1 cellular context compared by ENCODE assay signal in genomic region chr6:52284460-52285173, GRCh38.
TF ChIP-seq lines count a peak whose summit lies in the region.

MCM3 (minus strand) TSS chr6:52284742; CDS start chr6:52284674, 68 bp downstream.

TF ChIP-seq in HepG2, 621 proteins besides CTCF, POLR2A, EP300 and RAD21 (continued from another document and continues in another):
- peak; percentile 79 for TF ChIP-seq ZNF407 (CRISPR knock-in tag; IDR thresholded peaks at IDR 0.05; ENCODE audit: not compliant biosample characterization)
- peak; percentile 99 for TF ChIP-seq ZNF878 (CRISPR knock-in tag; IDR thresholded peaks at IDR 0.05)
- TF ChIP-seq ZNF670 (CRISPR knock-in tag; IDR thresholded peaks at IDR 0.05; ENCODE audit: borderline replicate concordance): 0 out of 2 replicates have a peak, but pooled peaks have one; percentile 30
- TF ChIP-seq ZNF280D (CRISPR knock-in tag; IDR thresholded peaks at IDR 0.05): peak; percentile 77; the same call in 1 of the 2 replicates
- TF ChIP-seq GLMP (CRISPR knock-in tag; IDR thresholded peaks at IDR 0.05; ENCODE audit: borderline replicate concordance): no peak
- no peak for TF ChIP-seq ZNF713 (CRISPR knock-in tag; IDR thresholded peaks at IDR 0.05)
- TF ChIP-seq TCF12 (IDR thresholded peaks at IDR 0.05): no peak
- TF ChIP-seq TCF12 (CRISPR knock-in tag; IDR thresholded peaks at IDR 0.05): peak; percentile 10; the same call in 1 of the 2 replicates
- no peak for TF ChIP-seq HIC2 (CRISPR knock-in tag; IDR thresholded peaks at IDR 0.05; ENCODE audit: low read depth)
- no peak for TF ChIP-seq ZNF282 (IDR thresholded peaks at IDR 0.05; ENCODE audit: partially characterized antibody)
- TF ChIP-seq NR2C2 (CRISPR knock-in tag; IDR thresholded peaks at IDR 0.05; ENCODE audit: borderline replicate concordance): peak; percentile 94
- TF ChIP-seq NFYB (CRISPR knock-in tag; IDR thresholded peaks at IDR 0.05): peak; percentile 98
- peak; percentile 24 for TF ChIP-seq U2AF1 (optimal IDR thresholded peaks at IDR 0.05; ENCODE audit: low read depth, low read length)
- TF ChIP-seq KLF11 (CRISPR knock-in tag; IDR thresholded peaks at IDR 0.05): peak; percentile 73; the same call in 1 of the 2 replicates
- no peak for TF ChIP-seq BRD4 (CRISPR knock-in tag; IDR thresholded peaks at IDR 0.05)
- no peak for TF ChIP-seq ISL2 (CRISPR knock-in tag; IDR thresholded peaks at IDR 0.05)
- peak; percentile 51 for TF ChIP-seq YY1 (IDR thresholded peaks at IDR 0.05; ENCODE audit: insufficient read depth, insufficient replicate concordance, low read depth, low read length)
- TF ChIP-seq REPIN1 (CRISPR knock-in tag; IDR thresholded peaks at IDR 0.05; ENCODE audit: borderline replicate concordance, low read depth): peak; percentile 98
- no peak; the same call in 1 of the 2 replicates for TF ChIP-seq ZBTB26 (CRISPR knock-in tag; IDR thresholded peaks at IDR 0.05; ENCODE audit: borderline replicate concordance)
- TF ChIP-seq ATF6 (CRISPR knock-in tag; conservative IDR thresholded peaks at IDR 0.05): no peak; the same call in none of the 2 replicates
- TF ChIP-seq RNF2 (conservative IDR thresholded peaks at IDR 0.05; ENCODE audit: low read depth): peak; percentile 62; the same call in 1 of the 2 replicates
- 0 out of 2 replicates have a peak, but pooled peaks have one; percentile 40 for TF ChIP-seq ZNF800 (CRISPR knock-in tag; IDR thresholded peaks at IDR 0.05)
- TF ChIP-seq RORA (CRISPR knock-in tag; IDR thresholded peaks at IDR 0.05): no peak
- peak; percentile 80 for TF ChIP-seq JDP2 (CRISPR knock-in tag; IDR thresholded peaks at IDR 0.05; ENCODE audit: borderline replicate concordance)
- peak; percentile 96 for TF ChIP-seq POGZ (CRISPR knock-in tag; IDR thresholded peaks at IDR 0.05)
- TF ChIP-seq ZNF687 (CRISPR knock-in tag; IDR thresholded peaks at IDR 0.05): peak; percentile 98
- no peak; the same call in 1 of the 2 replicates for TF ChIP-seq MTF1 (CRISPR knock-in tag; IDR thresholded peaks at IDR 0.05)
- 0 out of 2 replicates have a peak, but pooled peaks have one; percentile 36 for TF ChIP-seq JUND (CRISPR knock-in tag; IDR thresholded peaks at IDR 0.05)
- TF ChIP-seq DNMT3B (CRISPR knock-in tag; conservative IDR thresholded peaks at IDR 0.05): peak; percentile 53; the same call in 1 of the 2 replicates
- TF ChIP-seq ZNF460 (CRISPR knock-in tag; IDR thresholded peaks at IDR 0.05; ENCODE audit: borderline replicate concordance): no peak
